ENCODE assay signal across 8 cellular contexts in the genomic region with DNA sequence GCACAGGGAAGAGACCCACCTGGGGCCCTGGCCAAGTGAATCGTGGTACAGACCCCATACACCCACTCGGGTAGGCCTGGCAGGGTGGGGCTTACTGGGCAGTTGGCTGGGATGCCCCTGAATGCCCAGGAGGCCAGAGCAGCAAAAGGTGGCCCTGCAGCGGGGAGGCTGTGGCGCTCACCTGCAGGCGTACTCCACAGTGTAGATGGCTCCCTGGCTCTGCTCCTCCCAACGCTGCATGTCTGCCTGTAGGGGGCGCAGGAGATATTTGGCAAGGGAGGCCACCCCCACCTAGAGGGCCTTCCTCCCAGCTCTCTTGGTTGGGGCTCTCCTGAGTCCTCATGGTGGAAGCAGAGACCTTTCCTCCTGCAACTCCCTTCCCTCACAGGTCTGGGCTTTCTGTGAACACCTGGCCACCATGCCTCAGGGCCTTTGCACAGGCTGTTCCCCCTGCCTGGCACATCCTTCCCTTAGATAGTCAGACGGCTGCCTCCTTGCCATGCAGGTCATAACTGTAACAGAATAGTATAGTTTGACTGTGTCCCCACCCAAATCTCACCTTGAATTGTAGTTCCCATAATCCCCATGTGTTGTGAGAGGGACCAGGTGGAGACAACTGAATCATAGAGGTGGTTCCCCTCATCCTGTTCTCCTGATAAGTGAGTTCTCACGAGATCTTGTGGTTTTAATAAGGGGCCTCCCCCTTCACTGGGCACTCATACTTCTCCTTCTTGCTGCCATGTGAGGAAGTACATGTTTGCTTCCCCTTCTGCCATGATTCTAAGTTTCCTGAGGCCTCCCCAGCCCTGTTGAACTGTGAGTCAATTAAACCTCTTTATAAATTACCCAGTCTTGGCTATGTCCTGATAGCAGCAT. TPM values are rescaled to one million over a fixed set of nuclear protein-coding genes. Genes with fewer than 3 reads are reported as not detected.
DNase-seq lines count a peak whose midpoint lies in the region; ATAC-seq, FAIRE-seq and TF ChIP-seq lines count a peak whose summit lies in the region.

No MANE protein-coding gene starts in this region.

- H3K4me3 Mint-ChIP-seq in activated T-cell treated with anti-CD3 and anti-CD28 coated beads, Interleukin-2, amount 50 U/mL, for 24 hours: no peak overlapping the region

- no peak overlapping the region for H3K4me3 ChIP-seq in AG04450 (ENCODE audit: low read depth, low read length)

- H3K4me1 Mint-ChIP-seq in activated T-cell treated with anti-CD3 and anti-CD28 coated beads, Interleukin-2, amount 50 U/mL, for 24 hours (ENCODE audit: low read depth): peaks cover 36% of the 10 kb centered on the region

- DNase-seq in AG04450 (ENCODE audit: low read depth, low spot score) (no peak), GM19239 (ENCODE audit: insufficient read length, low spot score) (no peak), OCI-M1 (lab: John Stamatoyannopoulos, UW) (peak; percentile 79), glomerular visceral epithelial cell (ENCODE audit: extremely low spot score) (peak; percentile 40), GM19238 (ENCODE audit: insufficient read length, low spot score) (no peak)
- DNase-seq in activated T-cell treated with anti-CD3 and anti-CD28 coated beads, Interleukin-2, amount 50 U/mL, for 24 hours: peak; percentile 71
- DNase-seq in stimulated activated CD4-positive, alpha-beta T cell treated with anti-CD3 and anti-CD28 coated beads, Interleukin-15, amount 100 ng/mL, for 48 hours (ENCODE audit: low read depth in 2 of 2): peak; percentile 27 to 62

- H3K36me3 Mint-ChIP-seq in activated T-cell treated with anti-CD3 and anti-CD28 coated beads, Interleukin-2, amount 50 U/mL, for 24 hours (ENCODE audit: low read depth): peaks cover 68% of the 10 kb centered on the region

- no peaks in the 10 kb centered on the region for H3K27me3 ChIP-seq in AG04450 (ENCODE audit: control insufficient read depth, insufficient read depth, low read length)

- no peaks in the 10 kb centered on the region for H3K27me3 Mint-ChIP-seq in activated T-cell treated with anti-CD3 and anti-CD28 coated beads, Interleukin-2, amount 50 U/mL, for 24 hours

- H3K9me3 ChIP-seq in AG04450 (ENCODE audit: control insufficient read depth, insufficient read depth, low read length): no peaks in the 10 kb centered on the region; the same call in 1 of the 2 replicates

- CTCF ChIA-PET in AG04450 (lab: Charles Lee): interaction anchor here (0.5 to 1.6 kb wide), 3 partner anchors 8 to 152 kb away, joined by 3 to 6 read pairs (median 3); no protein-coding TSS in a partner anchor

- FAIRE-seq in GM19239 (lab: Jason Lieb, UNC): peak; percentile 51

- no peak overlapping the region for H3K27ac ChIP-seq in AG04450 (ENCODE audit: low read depth, low read length)

- ATAC-seq in HG03039 (IDR thresholded peaks at IDR 0.05; ENCODE audit: unreplicated experiment): no peak

- TF ChIP-seq CTCF in AG04450 (IDR thresholded peaks at IDR 0.05; ENCODE audit: low read depth, low read length): peak; percentile 64

- POLR2A ChIA-PET in AG04450 (lab: Yijun Ruan, JAX): no interaction called here

- no peaks in the 10 kb centered on the region for H3K9me3 Mint-ChIP-seq in activated T-cell treated with anti-CD3 and anti-CD28 coated beads, Interleukin-2, amount 50 U/mL, for 24 hours

- H3K27ac Mint-ChIP-seq in activated T-cell treated with anti-CD3 and anti-CD28 coated beads, Interleukin-2, amount 50 U/mL, for 24 hours: peak overlapping the region; percentile 53

RNA-seq across cellular contexts. Expression of a gene that starts 5.9 kb away (rescaled TPM):
- polyA plus RNA-seq in AG04450 (2011; rRNA removed): 16.6 and 18.5 TPM in 2 replicates
- 11.6 and 14.5 TPM in 2 replicates for polyA minus RNA-seq in AG04450 (2011; rRNA and poly(A)+ RNA removed)

RNA-seq across cellular contexts. Expression of a gene that starts 6.0 kb away (rescaled TPM):
- polyA plus RNA-seq in AG04450 (2011; rRNA removed): 53.3 and 79.9 TPM in 2 replicates
- 64.5 and 101 TPM in 2 replicates for polyA minus RNA-seq in AG04450 (2011; rRNA and poly(A)+ RNA removed)

RNA-seq across cellular contexts. Expression of a gene that starts 16.0 kb away (rescaled TPM):
- 0.38 and 0.74 TPM in 2 replicates for polyA plus RNA-seq in AG04450 (2011; rRNA removed)
- polyA minus RNA-seq in AG04450 (2011; rRNA and poly(A)+ RNA removed): 0.56 TPM in 1 of 2 replicates, not detected in the other

RNA-seq across cellular contexts. Expression of a gene that starts 17.1 kb away (rescaled TPM):
- polyA plus RNA-seq in AG04450 (2011; rRNA removed): 3.8 and 4.1 TPM in 2 replicates
- polyA minus RNA-seq in AG04450 (2011; rRNA and poly(A)+ RNA removed): 7.1 TPM in 2 replicates

RNA-seq across cellular contexts. Expression of a gene that starts 25.7 kb away (rescaled TPM):
- not detected in 2 replicates for polyA plus RNA-seq in AG04450 (2011; rRNA removed)
- 0.05 TPM in 1 of 2 replicates, not detected in the other for polyA minus RNA-seq in AG04450 (2011; rRNA and poly(A)+ RNA removed)

Comparison
In these comparisons a context has a peak if more than half of its experiments do, and no peak if none do; other contexts are left out.
1. DNase-seq: peak in OCI-M1 (single experiment), activated T-cell treated with anti-CD3 and anti-CD28 coated beads, Interleukin-2, amount 50 U/mL, for 24 hours (single experiment), glomerular visceral epithelial cell (single experiment) and stimulated activated CD4-positive, alpha-beta T cell treated with anti-CD3 and anti-CD28 coated beads, Interleukin-15, amount 100 ng/mL, for 48 hours (2 of 2); none in AG04450 (single experiment), GM19239 (single experiment) and GM19238 (single experiment).